1 cellular context compared by ENCODE assay signal in genomic region chr9:134204991-134205578, GRCh38.
TF ChIP-seq lines count a peak whose summit lies in the region.

No MANE protein-coding gene starts in this region.

TF ChIP-seq in HepG2, 621 proteins besides CTCF, POLR2A, EP300 and RAD21 (continued from another document and continues in another):
- TF ChIP-seq LCORL (IDR thresholded peaks at IDR 0.05) (no peak), LCORL (CRISPR knock-in tag; IDR thresholded peaks at IDR 0.05) (peak; percentile 64; the same call in 1 of the 2 replicates), THAP11 (CRISPR knock-in tag; IDR thresholded peaks at IDR 0.05) (no peak), ZNF580 (CRISPR knock-in tag; IDR thresholded peaks at IDR 0.05; ENCODE audit: borderline replicate concordance, low read depth) (no peak), ZNF350 (CRISPR knock-in tag; IDR thresholded peaks at IDR 0.05; ENCODE audit: borderline replicate concordance, low read depth) (peak; percentile 40; the same call in 1 of the 2 replicates), SPEN (CRISPR knock-in tag; IDR thresholded peaks at IDR 0.05; ENCODE audit: low read depth) (0 out of 2 replicates have a peak, but pooled peaks have one; percentile 17), FOXO1 (CRISPR knock-in tag; IDR thresholded peaks at IDR 0.05) (no peak; the same call in 1 of the 2 replicates), EED (CRISPR knock-in tag; IDR thresholded peaks at IDR 0.05) (no peak), ARID5B (CRISPR knock-in tag; IDR thresholded peaks at IDR 0.05) (peak; percentile 45; the same call in 1 of the 2 replicates), ZNF614 (CRISPR knock-in tag; IDR thresholded peaks at IDR 0.05; ENCODE audit: borderline replicate concordance) (0 out of 2 replicates have a peak, but pooled peaks have one; percentile 18), SRF (IDR thresholded peaks at IDR 0.05; ENCODE audit: low read depth, low read length) (0 out of 2 replicates have a peak, but pooled peaks have one; percentile 22), MEF2D (CRISPR knock-in tag; IDR thresholded peaks at IDR 0.05) (peak; percentile 22; the same call in 1 of the 2 replicates), ZNF235 (CRISPR knock-in tag; IDR thresholded peaks at IDR 0.05; ENCODE audit: borderline replicate concordance) (no peak), FOXP4 (CRISPR knock-in tag; IDR thresholded peaks at IDR 0.05) (peak; percentile 49; the same call in 1 of the 2 replicates), TFDP1 (CRISPR knock-in tag; IDR thresholded peaks at IDR 0.05; ENCODE audit: borderline replicate concordance) (0 out of 2 replicates have a peak, but pooled peaks have one; percentile 13), ZNF256 (CRISPR knock-in tag; conservative IDR thresholded peaks at IDR 0.05) (no peak), ETV5 (CRISPR knock-in tag; IDR thresholded peaks at IDR 0.05; ENCODE audit: borderline replicate concordance) (peak; percentile 92), KDM1A (CRISPR knock-in tag; IDR thresholded peaks at IDR 0.05) (no peak), SOX5 (CRISPR knock-in tag; IDR thresholded peaks at IDR 0.05; ENCODE audit: borderline replicate concordance) (no peak), HMG20B (CRISPR knock-in tag; conservative IDR thresholded peaks at IDR 0.05) (0 out of 2 replicates have a peak, but pooled peaks have one; percentile 20), GABPA (IDR thresholded peaks at IDR 0.05; ENCODE audit: low read depth, low read length) (no peak), GABPA (CRISPR knock-in tag; IDR thresholded peaks at IDR 0.05; ENCODE audit: low read depth) (peak; percentile 52; the same call in 1 of the 2 replicates), THAP8 (CRISPR knock-in tag; IDR thresholded peaks at IDR 0.05; ENCODE audit: borderline replicate concordance) (no peak), RXRB (CRISPR knock-in tag; IDR thresholded peaks at IDR 0.05; ENCODE audit: borderline replicate concordance) (peak; percentile 50; the same call in 1 of the 2 replicates), ELF4 (CRISPR knock-in tag; IDR thresholded peaks at IDR 0.05; ENCODE audit: borderline replicate concordance) (no peak), PAX8 (CRISPR knock-in tag; IDR thresholded peaks at IDR 0.05; ENCODE audit: borderline replicate concordance) (no peak), TFDP2 (CRISPR knock-in tag; IDR thresholded peaks at IDR 0.05) (no peak), ZNF543 (CRISPR knock-in tag; IDR thresholded peaks at IDR 0.05) (no peak), ZNF468 (CRISPR knock-in tag; IDR thresholded peaks at IDR 0.05) (no peak), SATB2 (CRISPR knock-in tag; IDR thresholded peaks at IDR 0.05) (no peak), NR2C2 (CRISPR knock-in tag; IDR thresholded peaks at IDR 0.05; ENCODE audit: borderline replicate concordance) (peak; percentile 87), NR2F6 (IDR thresholded peaks at IDR 0.05) (peak; percentile 90), NR2F6 (CRISPR knock-in tag; IDR thresholded peaks at IDR 0.05) (peak; percentile 95), SP1 (IDR thresholded peaks at IDR 0.05) (no peak), SP1 (CRISPR knock-in tag; IDR thresholded peaks at IDR 0.05) (no peak), MAF1 (CRISPR knock-in tag; IDR thresholded peaks at IDR 0.05; ENCODE audit: borderline replicate concordance) (no peak), IRF2 (CRISPR knock-in tag; IDR thresholded peaks at IDR 0.05) (no peak), GATAD1 (CRISPR knock-in tag; IDR thresholded peaks at IDR 0.05) (0 out of 2 replicates have a peak, but pooled peaks have one; percentile 26), ZNF737 (CRISPR knock-in tag; IDR thresholded peaks at IDR 0.05; ENCODE audit: borderline replicate concordance) (no peak), PCBP2 (optimal IDR thresholded peaks at IDR 0.05; ENCODE audit: low read depth, low read length, poor library complexity, severe bottlenecking) (no peak), ELF1 (CRISPR knock-in tag; IDR thresholded peaks at IDR 0.05) (0 out of 2 replicates have a peak, but pooled peaks have one; percentile 37), SIN3B (IDR thresholded peaks at IDR 0.05; ENCODE audit: low read length) (no peak), SETDB1 (CRISPR knock-in tag; IDR thresholded peaks at IDR 0.05; ENCODE audit: borderline replicate concordance) (no peak), RFXANK (CRISPR knock-in tag; IDR thresholded peaks at IDR 0.05) (no peak)
- TF ChIP-seq, protein P1, sequence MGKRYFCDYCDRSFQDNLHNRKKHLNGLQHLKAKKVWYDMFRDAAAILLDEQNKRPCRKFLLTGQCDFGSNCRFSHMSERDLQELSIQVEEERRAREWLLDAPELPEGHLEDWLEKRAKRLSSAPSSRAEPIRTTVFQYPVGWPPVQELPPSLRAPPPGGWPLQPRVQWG (CRISPR knock-in tag; IDR thresholded peaks at IDR 0.05; ENCODE audit: borderline replicate concordance, low read depth): no peak
- TF ChIP-seq, protein P2, sequence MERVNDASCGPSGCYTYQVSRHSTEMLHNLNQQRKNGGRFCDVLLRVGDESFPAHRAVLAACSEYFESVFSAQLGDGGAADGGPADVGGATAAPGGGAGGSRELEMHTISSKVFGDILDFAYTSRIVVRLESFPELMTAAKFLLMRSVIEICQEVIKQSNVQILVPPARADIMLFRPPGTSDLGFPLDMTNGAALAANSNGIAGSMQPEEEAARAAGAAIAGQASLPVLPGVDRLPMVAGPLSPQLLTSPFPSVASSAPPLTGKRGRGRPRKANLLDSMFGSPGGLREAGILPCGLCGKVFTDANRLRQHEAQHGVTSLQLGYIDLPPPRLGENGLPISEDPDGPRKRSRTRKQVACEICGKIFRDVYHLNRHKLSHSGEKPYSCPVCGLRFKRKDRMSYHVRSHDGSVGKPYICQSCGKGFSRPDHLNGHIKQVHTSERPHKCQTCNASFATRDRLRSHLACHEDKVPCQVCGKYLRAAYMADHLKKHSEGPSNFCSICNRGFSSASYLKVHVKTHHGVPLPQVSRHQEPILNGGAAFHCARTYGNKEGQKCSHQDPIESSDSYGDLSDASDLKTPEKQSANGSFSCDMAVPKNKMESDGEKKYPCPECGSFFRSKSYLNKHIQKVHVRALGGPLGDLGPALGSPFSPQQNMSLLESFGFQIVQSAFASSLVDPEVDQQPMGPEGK (CRISPR knock-in tag; IDR thresholded peaks at IDR 0.05): peak; percentile 53; the same call in 1 of the 2 replicates
- TF ChIP-seq, protein P3, sequence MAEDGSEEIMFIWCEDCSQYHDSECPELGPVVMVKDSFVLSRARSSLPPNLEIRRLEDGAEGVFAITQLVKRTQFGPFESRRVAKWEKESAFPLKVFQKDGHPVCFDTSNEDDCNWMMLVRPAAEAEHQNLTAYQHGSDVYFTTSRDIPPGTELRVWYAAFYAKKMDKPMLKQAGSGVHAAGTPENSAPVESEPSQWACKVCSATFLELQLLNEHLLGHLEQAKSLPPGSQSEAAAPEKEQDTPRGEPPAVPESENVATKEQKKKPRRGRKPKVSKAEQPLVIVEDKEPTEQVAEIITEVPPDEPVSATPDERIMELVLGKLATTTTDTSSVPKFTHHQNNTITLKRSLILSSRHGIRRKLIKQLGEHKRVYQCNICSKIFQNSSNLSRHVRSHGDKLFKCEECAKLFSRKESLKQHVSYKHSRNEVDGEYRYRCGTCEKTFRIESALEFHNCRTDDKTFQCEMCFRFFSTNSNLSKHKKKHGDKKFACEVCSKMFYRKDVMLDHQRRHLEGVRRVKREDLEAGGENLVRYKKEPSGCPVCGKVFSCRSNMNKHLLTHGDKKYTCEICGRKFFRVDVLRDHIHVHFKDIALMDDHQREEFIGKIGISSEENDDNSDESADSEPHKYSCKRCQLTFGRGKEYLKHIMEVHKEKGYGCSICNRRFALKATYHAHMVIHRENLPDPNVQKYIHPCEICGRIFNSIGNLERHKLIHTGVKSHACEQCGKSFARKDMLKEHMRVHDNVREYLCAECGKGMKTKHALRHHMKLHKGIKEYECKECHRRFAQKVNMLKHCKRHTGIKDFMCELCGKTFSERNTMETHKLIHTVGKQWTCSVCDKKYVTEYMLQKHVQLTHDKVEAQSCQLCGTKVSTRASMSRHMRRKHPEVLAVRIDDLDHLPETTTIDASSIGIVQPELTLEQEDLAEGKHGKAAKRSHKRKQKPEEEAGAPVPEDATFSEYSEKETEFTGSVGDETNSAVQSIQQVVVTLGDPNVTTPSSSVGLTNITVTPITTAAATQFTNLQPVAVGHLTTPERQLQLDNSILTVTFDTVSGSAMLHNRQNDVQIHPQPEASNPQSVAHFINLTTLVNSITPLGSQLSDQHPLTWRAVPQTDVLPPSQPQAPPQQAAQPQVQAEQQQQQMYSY (CRISPR knock-in tag; IDR thresholded peaks at IDR 0.05): no peak
